Comparison of ENCODE assay signal across 20 cellular contexts in the genomic region with DNA sequence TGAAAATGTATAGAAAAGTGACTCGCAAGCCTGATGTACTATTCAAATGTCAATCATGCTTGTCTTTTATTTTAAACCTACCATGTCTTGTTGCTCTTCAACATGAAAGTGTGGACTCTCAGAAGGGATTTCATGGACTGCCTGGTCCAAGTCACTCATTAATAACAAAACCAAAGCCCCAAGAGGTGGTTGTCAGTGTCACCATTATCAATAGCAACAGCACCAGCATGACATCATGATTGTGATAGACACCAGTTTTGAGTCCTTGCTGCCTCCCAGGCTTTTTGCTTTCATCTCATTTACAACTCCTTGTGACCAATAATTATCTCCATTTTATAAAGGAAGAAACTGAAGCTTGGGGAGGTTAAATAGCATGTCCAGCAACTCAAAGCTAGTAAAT.
"Had no signal": no experiment of that assay in that cellular context is flagged by ENCODE, and none has a peak within 500 bp of the region (broad histone marks: within the 10 kb centered on the region; RNA-seq: fewer than 3 reads in every experiment).

No MANE protein-coding gene starts in this region.

- H3K27me3 ChIP-seq: cardiac muscle cell, esophagus muscularis mucosa, pancreas, upper lobe of right lung had no signal

- ATAC-seq: activated CD4-positive, alpha-beta T cell treated with anti-CD3 and anti-CD28 coated beads for 36 hours; activated CD8-positive, alpha-beta memory T cell treated with anti-CD3 and anti-CD28 coated beads, Interleukin-2, amount 10 ng/mL, durations not matched to agents 7 days and 5 days; left colon; lower lobe of right lung; natural killer cell treated with Interleukin-12 subunit alpha and Interleukin-12 subunit beta and Interleukin-15 and Interleukin-18, amount 100 ng/mL, for 72 hours; pancreas; sciatic nerve; WTC11 had no signal

- H3K27ac ChIP-seq: cardiac muscle cell, esophagus muscularis mucosa, lower lobe of right lung, neutrophil, pancreas, thoracic aorta, upper lobe of right lung had no signal

- H3K4me3 ChIP-seq: cardiac muscle cell, esophagus muscularis mucosa, lower lobe of right lung, pancreas, thoracic aorta, upper lobe of right lung had no signal

- DNase-seq: activated CD4-positive, alpha-beta memory T cell treated with anti-CD3 and anti-CD28 coated beads, Interleukin-2, amount 10 ng/mL, durations not matched to agents 7 days and 5 days; activated CD4-positive, alpha-beta T cell treated with anti-CD3 and anti-CD28 coated beads for 36 hours; activated CD8-positive, alpha-beta memory T cell treated with anti-CD3 and anti-CD28 coated beads, Interleukin-2, amount 10 ng/mL, durations not matched to agents 7 days and 5 days; activated naive CD4-positive, alpha-beta T cell; activated naive CD8-positive, alpha-beta T cell treated with anti-CD3 and anti-CD28 coated beads for 36 hours; amniotic stem cell; effector CD8-positive, alpha-beta T cell; left colon; lower lobe of right lung; pancreas; stimulated activated CD4-positive, alpha-beta T cell treated with anti-CD3 and anti-CD28 coated beads, Interleukin-4, amount 100 ng/mL, for 4 hours; stimulated activated naive B cell treated with anti-CD40 and anti-IgM and Interleukin-4, amounts not matched to agents 10 μg/mL and 1 μg/mL and 100 μg/mL, for 72 hours; upper lobe of right lung had no signal

- H3K9me3 ChIP-seq: lower lobe of right lung, neutrophil, pancreas, thoracic aorta, upper lobe of right lung had no signal

- H3K36me3 ChIP-seq: cardiac muscle cell, esophagus muscularis mucosa, lower lobe of right lung, neutrophil, pancreas, thoracic aorta, upper lobe of right lung had no signal

- H3K4me1 ChIP-seq: pancreas had no signal
